In the genomic region with DNA sequence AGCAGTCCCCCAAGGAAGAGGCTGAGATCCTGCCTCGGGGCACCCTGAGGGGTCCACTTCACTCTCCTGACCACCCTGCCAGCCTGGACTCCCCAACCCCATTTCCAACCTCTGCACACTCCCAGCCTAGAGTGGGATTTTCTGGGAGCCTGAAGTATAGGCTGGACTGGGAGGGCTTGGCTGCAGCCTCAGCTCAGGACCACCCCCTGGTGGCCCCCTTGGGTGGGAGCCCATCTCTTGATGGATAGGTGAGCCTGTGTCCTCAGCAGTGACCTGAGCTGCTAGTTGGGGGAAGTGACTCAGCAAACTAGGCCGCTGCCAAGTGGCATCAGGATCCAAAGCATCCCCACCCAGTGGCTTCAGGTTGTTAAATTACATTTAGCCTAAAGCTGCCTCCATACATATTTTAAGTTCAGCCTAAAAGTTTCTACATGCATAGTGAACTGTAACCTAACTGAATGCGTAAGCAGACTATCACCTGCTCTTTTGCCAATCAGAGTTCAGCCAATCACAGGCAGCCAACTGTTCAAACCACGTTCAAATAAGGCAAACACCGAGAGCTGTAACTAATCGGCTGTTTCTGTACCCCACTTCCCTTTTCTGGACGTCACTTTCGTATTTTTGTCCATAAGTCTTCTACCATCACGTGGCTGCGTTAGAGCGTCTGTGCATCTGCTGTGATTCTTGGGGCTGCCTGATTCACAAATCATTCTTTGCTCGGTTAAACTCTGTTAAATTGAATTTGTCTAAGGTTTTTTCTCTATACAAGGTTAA, we compare ENCODE assay signal across 8 cellular contexts.
DNase-seq lines count a peak whose midpoint lies in the region; ATAC-seq, FAIRE-seq and TF ChIP-seq lines count a peak whose summit lies in the region.

No MANE protein-coding gene starts in this region.

- ATAC-seq in stimulated activated naive CD8-positive, alpha-beta T cell treated with anti-CD3 and anti-CD28 coated beads, Interleukin-15, Interleukin-2, amounts not matched to agents 100 U/mL and 50 U/mL, for 24 hours = no peak

- no peak overlapping the region for H3K27ac ChIP-seq in small intestine (ENCODE audit: low read depth in 1 of 2, low read length in 1 of 2)

- DNase-seq in activated CD4-positive, alpha-beta T cell treated with anti-CD3 and anti-CD28 coated beads for 48 hours = peak; percentile 2
- no peak for DNase-seq in activated CD4-positive, alpha-beta T cell treated with anti-CD3 and anti-CD28 coated beads, Interleukin-2, amount 50 U/mL, for 1 hour
- peak; percentile 53 for DNase-seq in MV-4-11 (lab: John Stamatoyannopoulos, UW)
- no peak for DNase-seq in epithelial cell of proximal tubule (ENCODE audit: low read depth)
- DNase-seq in stimulated activated naive CD8-positive, alpha-beta T cell treated with anti-CD3 and anti-CD28 coated beads, Interleukin-15, Interleukin-2, amounts not matched to agents 100 U/mL and 50 U/mL, for 24 hours = peak; percentile 5
- no peak for DNase-seq in frontal cortex (ENCODE audit: low spot score in 2 of 2)
- DNase-seq in small intestine = no peak
- no peak for DNase-seq in stimulated activated CD4-positive, alpha-beta T cell treated with anti-CD3 and anti-CD28 coated beads, Interleukin-4, amount 100 ng/mL, for 1 hour

- H3K36me3 ChIP-seq in small intestine (ENCODE audit: control insufficient read depth in 2 of 2, insufficient read depth in 2 of 2, low read length in 2 of 2) = no peaks in the 10 kb centered on the region

- FAIRE-seq in frontal cortex (lab: Jason Lieb, UNC) = no peak
- no peak for FAIRE-seq in small intestine (lab: Jason Lieb, UNC)

- no peaks in the 10 kb centered on the region for H3K9me3 ChIP-seq in small intestine (ENCODE audit: control insufficient read depth, low read depth)

- 57 to 66% (median 63%) methylated on average over 12 of the region's 12 CpGs for WGBS in small intestine, 3 donors

- no peaks in the 10 kb centered on the region for H3K4me1 ChIP-seq in small intestine (ENCODE audit: control insufficient read depth in 2 of 2, insufficient read depth in 1 of 2, low read depth in 1 of 2, low read length in 1 of 2)

- peak; percentile 68 for TF ChIP-seq CTCF in epithelial cell of proximal tubule (conservative IDR thresholded peaks at IDR 0.05; ENCODE audit: low read depth, low read length)

- peaks cover 0 to 2% of the 10 kb centered on the region in 2 donors for H3K27me3 ChIP-seq in small intestine (ENCODE audit: control insufficient read depth in 2 of 2, insufficient read depth in 2 of 2, low read length in 2 of 2)

- H3K4me3 ChIP-seq in epithelial cell of proximal tubule (ENCODE audit: low read depth, low read length) (no peak overlapping the region), small intestine (ENCODE audit: low read depth in 1 of 2, low read length in 2 of 2) (no peak overlapping the region)

Comparison
In these comparisons a context has a peak if more than half of its experiments do, and no peak if none do; other contexts are left out.
1. DNase-seq: peak in activated CD4-positive, alpha-beta T cell treated with anti-CD3 and anti-CD28 coated beads for 48 hours (single experiment), MV-4-11 (single experiment) and stimulated activated naive CD8-positive, alpha-beta T cell treated with anti-CD3 and anti-CD28 coated beads, Interleukin-15, Interleukin-2, amounts not matched to agents 100 U/mL and 50 U/mL, for 24 hours (single experiment); none in activated CD4-positive, alpha-beta T cell treated with anti-CD3 and anti-CD28 coated beads, Interleukin-2, amount 50 U/mL, for 1 hour (single experiment), epithelial cell of proximal tubule (single experiment), frontal cortex (0 of 2), small intestine (single experiment) and stimulated activated CD4-positive, alpha-beta T cell treated with anti-CD3 and anti-CD28 coated beads, Interleukin-4, amount 100 ng/mL, for 1 hour (single experiment).